18 cellular contexts compared by ENCODE assay signal in the genomic region with DNA sequence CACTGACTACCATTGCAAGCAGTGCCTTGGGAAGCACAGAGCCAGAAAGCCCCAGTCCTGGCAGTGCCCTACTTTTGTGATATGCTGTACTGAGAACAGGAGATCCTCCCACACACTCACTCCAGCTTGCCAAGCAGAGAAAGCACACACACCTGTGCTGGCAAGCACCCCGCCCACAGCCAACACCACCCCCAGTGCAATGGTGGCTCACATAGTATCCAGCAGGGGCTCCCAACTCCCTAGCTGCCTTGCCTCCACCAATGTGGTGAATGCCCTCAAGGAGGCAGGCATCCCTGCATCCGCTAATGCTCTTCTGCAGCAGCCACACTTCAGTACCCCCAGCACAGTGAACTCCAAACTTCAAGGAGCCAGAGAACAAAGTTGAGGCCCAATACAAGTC.
DNase-seq lines count a peak whose midpoint lies in the region; ATAC-seq, FAIRE-seq and TF ChIP-seq lines count a peak whose summit lies in the region.
"Had no signal": no experiment of that assay in that cellular context is flagged by ENCODE, and none has a peak within 500 bp of the region (broad histone marks: within the 10 kb centered on the region; RNA-seq: fewer than 3 reads in every experiment).

No MANE protein-coding gene starts in this region.

- H3K27ac ChIP-seq in endodermal cell (ENCODE audit: low read depth, low read length): no peak overlapping the region
- H3K27ac ChIP-seq in neuronal stem cell (replicated peaks; ENCODE audit: low read length): no peak overlapping the region

- H3K4me1 ChIP-seq in NT2/D1 (ENCODE audit: insufficient read depth, insufficient read length) (no peaks in the 10 kb centered on the region), endodermal cell (ENCODE audit: control insufficient read depth, insufficient read depth, low read length) (peaks cover 3% of the 10 kb centered on the region), neuronal stem cell (ENCODE audit: control insufficient read depth in 2 of 2, insufficient read depth in 1 of 2, low read depth in 1 of 2, low read length in 2 of 2) (no peaks in the 10 kb centered on the region)
- H3K4me1 ChIP-seq: HAP-1 had no signal

- peaks cover 19% of the 10 kb centered on the region for H3K9me3 Mint-ChIP-seq in endodermal cell
- peaks cover 34 to 45% of the 10 kb centered on the region in 2 donors for H3K9me3 Mint-ChIP-seq in stimulated activated naive CD8-positive, alpha-beta T cell treated with anti-CD3 and anti-CD28 coated beads, Interleukin-15, amount 100 ng/mL, for 72 hours

- FAIRE-seq in GM19239 (lab: Jason Lieb, UNC): no peak
- FAIRE-seq: D721Med, GM12891, GM18507 had no signal

- H2AFZ ChIP-seq in neuronal stem cell (ENCODE audit: low read length): no peak overlapping the region

- H3K27me3 ChIP-seq in NT2/D1 (ENCODE audit: insufficient read depth, insufficient read length) (no peaks in the 10 kb centered on the region), endodermal cell (ENCODE audit: control insufficient read depth, insufficient read depth, low read length, poor library complexity, severe bottlenecking) (no peaks in the 10 kb centered on the region), neuronal stem cell (ENCODE audit: control insufficient read depth in 3 of 3, insufficient read depth in 3 of 3, low read depth in 1 of 3, low read length in 3 of 3) (no peaks in the 10 kb centered on the region)

- H3K4me3 ChIP-seq in NT2/D1 (ENCODE audit: insufficient read length, low read depth) (no peak overlapping the region), endodermal cell (ENCODE audit: low read length) (no peak overlapping the region), neuronal stem cell (ENCODE audit: low read length in 2 of 2) (no peak overlapping the region)
- H3K4me3 ChIP-seq: HAP-1 had no signal

- TF ChIP-seq CTCF in endodermal cell (conservative IDR thresholded peaks at IDR 0.05): peak; percentile 36

- no peak overlapping the region for H2BK120ac ChIP-seq in neuronal stem cell (ENCODE audit: low read depth, low read length)

- intact Hi-C loops in left colon (cut with DNase I, micrococcal nuclease): no loop called here

- H4K8ac ChIP-seq in neuronal stem cell (ENCODE audit: low read depth, low read length): no peak overlapping the region

- 0 out of 2 replicates have a peak, but pooled peaks cover 4% of the 10 kb centered on the region for H3K9me3 ChIP-seq in NT2/D1 (ENCODE audit: insufficient read depth, low read length)
- H3K9me3 ChIP-seq in endodermal cell (ENCODE audit: control insufficient read depth, low read length): peaks cover 7% of the 10 kb centered on the region
- no peaks in the 10 kb centered on the region for H3K9me3 ChIP-seq in neuronal stem cell (replicated peaks in 1 of 2; ENCODE audit: control insufficient read depth in 2 of 2, insufficient read depth in 1 of 2, low read depth in 1 of 2, low read length in 2 of 2)
- H3K9me3 ChIP-seq: HAP-1 had no signal

- peak; percentile 5 for DNase-seq in NT2/D1 (ENCODE audit: low read depth, low spot score)
- DNase-seq in endodermal cell: peak; percentile 69
- no peak for DNase-seq in neuronal stem cell (ENCODE audit: low spot score)
- no peak for DNase-seq in GM19239 (ENCODE audit: insufficient read length, low spot score)
- no peak for DNase-seq in left colon
- DNase-seq in stimulated activated naive CD8-positive, alpha-beta T cell treated with anti-CD3 and anti-CD28 coated beads, Interleukin-15, amount 100 ng/mL, for 72 hours: no peak
- DNase-seq: C1 segment of cervical spinal cord; CD4-positive, CD25-positive, alpha-beta regulatory T cell; CD8-positive, alpha-beta T cell; DMS 273 treated with DMSO at 0.1 percent for 48 hours; DMS79; EL; GF-D8; HFFc6 had no signal

- no peak overlapping the region for H3K27ac Mint-ChIP-seq in endodermal cell
- H3K27ac Mint-ChIP-seq in stimulated activated naive CD8-positive, alpha-beta T cell treated with anti-CD3 and anti-CD28 coated beads, Interleukin-15, amount 100 ng/mL, for 72 hours: no peak overlapping the region
- H3K27ac Mint-ChIP-seq: CD4-positive, CD25-positive, alpha-beta regulatory T cell; CD8-positive, alpha-beta T cell; HFFc6 had no signal

- H3K4ac ChIP-seq in neuronal stem cell (ENCODE audit: low read length): no peak overlapping the region

- no peak for ATAC-seq in left colon
- no peak for ATAC-seq in stimulated activated naive CD8-positive, alpha-beta T cell treated with anti-CD3 and anti-CD28 coated beads, Interleukin-15, amount 100 ng/mL, for 72 hours
- ATAC-seq: CD8-positive, alpha-beta T cell had no signal

- H2BK5ac ChIP-seq in neuronal stem cell (ENCODE audit: low read length): no peak overlapping the region

- no peaks in the 10 kb centered on the region for H3K79me1 ChIP-seq in neuronal stem cell (ENCODE audit: low read depth, low read length)

- H3K27me3 Mint-ChIP-seq in endodermal cell (ENCODE audit: insufficient read depth): no peaks in the 10 kb centered on the region
- H3K27me3 Mint-ChIP-seq in stimulated activated naive CD8-positive, alpha-beta T cell treated with anti-CD3 and anti-CD28 coated beads, Interleukin-15, amount 100 ng/mL, for 72 hours: no peaks in the 10 kb centered on the region
- H3K27me3 Mint-ChIP-seq: CD4-positive, CD25-positive, alpha-beta regulatory T cell had no signal

- H2BK15ac ChIP-seq in neuronal stem cell (ENCODE audit: low read length): no peak overlapping the region

- H3K14ac ChIP-seq in neuronal stem cell (ENCODE audit: low read length): no peak overlapping the region

- H3K9ac ChIP-seq in NT2/D1 (ENCODE audit: insufficient read length, low read depth): no peak overlapping the region
- H3K9ac ChIP-seq in endodermal cell (ENCODE audit: extremely low read depth, low read length, poor library complexity, severe bottlenecking): no peak overlapping the region
- no peak overlapping the region for H3K9ac ChIP-seq in neuronal stem cell (ENCODE audit: low read depth, low read length, poor library complexity)

- WGBS in endodermal cell (ENCODE audit: insufficient coverage in 1 of 2, insufficient read length in 1 of 2), 2 experiments: 93% methylated on average over 2 of the region's 2 CpGs; no CpG with 5 or more reads in 1 of the 2 experiments
- WGBS in neuronal stem cell (ENCODE audit: extremely low coverage in 2 of 2, insufficient read length in 2 of 2, insufficient replicate concordance in 1 of 2), 2 donors: no CpG with 5 or more reads among the region's 2 CpGs

- no peak overlapping the region for H3K4me2 ChIP-seq in neuronal stem cell (ENCODE audit: insufficient read depth, low read length, poor library complexity, severe bottlenecking)

- no peaks in the 10 kb centered on the region for H3K36me3 ChIP-seq in NT2/D1 (ENCODE audit: insufficient read depth, insufficient read length, low read length)
- H3K36me3 ChIP-seq in endodermal cell (ENCODE audit: control insufficient read depth, insufficient read depth, low read length): no peaks in the 10 kb centered on the region
- H3K36me3 ChIP-seq in neuronal stem cell (replicated peaks in 1 of 2; ENCODE audit: control insufficient read depth in 2 of 2, insufficient read depth in 2 of 2, low read length in 2 of 2): no peaks in the 10 kb centered on the region
- H3K36me3 ChIP-seq: HAP-1 had no signal

- peaks cover 3% of the 10 kb centered on the region for H3K36me3 Mint-ChIP-seq in endodermal cell (ENCODE audit: low read depth)
- H3K36me3 Mint-ChIP-seq: CD4-positive, CD25-positive, alpha-beta regulatory T cell; CD8-positive, alpha-beta T cell had no signal

- H2AK5ac ChIP-seq in neuronal stem cell (ENCODE audit: low read depth, low read length): no peak overlapping the region

- no peak overlapping the region for H4K91ac ChIP-seq in neuronal stem cell (ENCODE audit: low read depth, low read length, poor library complexity)

- H3K4me3 Mint-ChIP-seq in endodermal cell: no peak overlapping the region
- H3K4me3 Mint-ChIP-seq in stimulated activated naive CD8-positive, alpha-beta T cell treated with anti-CD3 and anti-CD28 coated beads, Interleukin-15, amount 100 ng/mL, for 72 hours: no peak overlapping the region
- H3K4me3 Mint-ChIP-seq: CD4-positive, CD25-positive, alpha-beta regulatory T cell; CD8-positive, alpha-beta T cell; HFFc6 had no signal

- H2BK12ac ChIP-seq in neuronal stem cell (ENCODE audit: low read length): no peak overlapping the region

- peak overlapping the region; percentile 65 for H3K18ac ChIP-seq in neuronal stem cell (ENCODE audit: low read length)

- H3K23ac ChIP-seq in neuronal stem cell (ENCODE audit: low read depth, low read length, poor library complexity): no peak overlapping the region

- no peaks in the 10 kb centered on the region for H3K4me1 Mint-ChIP-seq in endodermal cell
- H3K4me1 Mint-ChIP-seq in stimulated activated naive CD8-positive, alpha-beta T cell treated with anti-CD3 and anti-CD28 coated beads, Interleukin-15, amount 100 ng/mL, for 72 hours: no peaks in the 10 kb centered on the region
- H3K4me1 Mint-ChIP-seq: CD4-positive, CD25-positive, alpha-beta regulatory T cell had no signal

Comparison
In these comparisons a context has a peak if more than half of its experiments do, and no peak if none do; other contexts are left out.
1. DNase-seq: peak in NT2/D1 (single experiment) and endodermal cell (single experiment); none in neuronal stem cell (single experiment), GM19239 (single experiment), left colon (0 of 2) and stimulated activated naive CD8-positive, alpha-beta T cell treated with anti-CD3 and anti-CD28 coated beads, Interleukin-15, amount 100 ng/mL, for 72 hours (0 of 2).